In the genomic region with DNA sequence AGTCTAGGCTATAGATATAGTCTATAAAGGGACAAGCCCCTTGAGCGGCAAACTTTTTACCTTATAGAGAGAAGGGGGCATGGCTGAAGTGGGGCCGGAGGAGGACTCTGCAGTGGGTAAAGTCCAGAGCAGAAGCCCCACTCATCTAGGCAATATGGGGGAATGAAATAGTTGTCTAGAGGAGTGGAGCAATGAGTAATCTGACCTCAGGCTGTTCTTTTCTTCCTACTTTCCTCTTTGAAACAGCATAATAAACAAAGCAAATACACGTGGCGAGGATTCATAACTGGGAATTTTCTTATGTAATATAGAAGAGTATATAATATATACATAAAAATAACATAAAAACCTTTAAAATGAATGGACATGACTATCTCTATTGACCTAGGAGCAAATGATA, we compare ENCODE assay signal across 22 cellular contexts.
"Had no signal": no experiment of that assay in that cellular context is flagged by ENCODE, and none has a peak within 500 bp of the region (broad histone marks: within the 10 kb centered on the region; RNA-seq: fewer than 3 reads in every experiment).

No MANE protein-coding gene starts in this region.

- H3K27ac ChIP-seq: left lung, lower lobe of right lung, ovary, right atrium auricular region, right lobe of liver, tibial nerve, uterus had no signal

- ATAC-seq: left colon; left lung; lower lobe of right lung; natural killer cell; right lobe of liver; stimulated activated memory B cell treated with anti-CD40 and anti-IgM and Interleukin-4, amounts not matched to agents 10 μg/mL and 1 μg/mL and 100 μg/mL, for 72 hours; stimulated activated naive CD8-positive, alpha-beta T cell treated with anti-CD3 and anti-CD28 coated beads, Interleukin-15, amount 100 ng/mL, for 72 hours had no signal

- H3K4me3 ChIP-seq: left lung, lower lobe of right lung, ovary, right atrium auricular region, right lobe of liver, smooth muscle cell, tibial nerve, uterus had no signal

- H3K9me3 ChIP-seq: ovary, right lobe of liver had no signal

- H3K27me3 ChIP-seq: left lung, ovary, right atrium auricular region, right lobe of liver, tibial nerve, uterus had no signal

- DNase-seq: hippocampal formation; kidney; left colon; left lung; lower lobe of right lung; mesendoderm; naive B cell; natural killer cell; ovary; right lobe of liver; stimulated activated CD4-positive, alpha-beta T cell treated with anti-CD3 and anti-CD28 coated beads, Interleukin-1b, Interleukin-23, amount 100 ng/mL, for 48 hours; stimulated activated CD4-positive, alpha-beta T cell treated with anti-CD3 and anti-CD28 coated beads, Interleukin-2, amount 100 ng/mL, for 48 hours; stimulated activated CD4-positive, alpha-beta T cell treated with anti-CD3 and anti-CD28 coated beads, Interleukin-4, amount 100 ng/mL, for 4 hours; stimulated activated CD8-positive, alpha-beta memory T cell treated with anti-CD3 and anti-CD28 coated beads, Interleukin-4, amount 100 ng/mL, for 48 hours; stimulated activated naive CD4-positive, alpha-beta T cell treated with Interleukin-2 at 50 U/mL for 16 hours; stimulated activated naive CD8-positive, alpha-beta T cell treated with anti-CD3 and anti-CD28 coated beads, Interleukin-15, amount 100 ng/mL, for 72 hours; uterus had no signal

- FAIRE-seq: islet of Langerhans, kidney had no signal

- H3K4me1 ChIP-seq: left lung, lower lobe of right lung, right atrium auricular region, right lobe of liver, tibial nerve, uterus had no signal

- H3K36me3 ChIP-seq: left lung, lower lobe of right lung, ovary, right atrium auricular region, right lobe of liver, tibial nerve, uterus had no signal

- H3K4me2 ChIP-seq: smooth muscle cell had no signal
